33 cellular contexts compared by ENCODE assay signal in genomic region chr4:19835429-19835828, GRCh38.
"Had no signal": no experiment of that assay in that cellular context is flagged by ENCODE, and none has a peak within 500 bp of the region (broad histone marks: within the 10 kb centered on the region; RNA-seq: fewer than 3 reads in every experiment).

No MANE protein-coding gene starts in this region.

- H3K27me3 ChIP-seq: Peyer's patch, SJCRH30 had no signal

- H3K27me3 Mint-ChIP-seq: T-cell had no signal

- H3K36me3 ChIP-seq: Peyer's patch, SJCRH30 had no signal

- H3K4me2 ChIP-seq: KMS-11 had no signal

- H3K36me3 Mint-ChIP-seq: T-cell had no signal

- H3K9me3 ChIP-seq: Peyer's patch, SJCRH30 had no signal

- H3K4me1 Mint-ChIP-seq: T-cell had no signal

- DNase-seq: Karpas-422, KBM-7, NCI-H1048, NCI-H1092 treated with DMSO at 0.1 percent for 48 hours, NCI-H1105 treated with DMSO at 0.1 percent for 48 hours, NCI-H1417, NCI-H1436, NCI-H146, NCI-H1694, NCI-H187, NCI-H1930, NCI-H2029 treated with DMSO at 0.1 percent for 48 hours, NCI-H2081 treated with DMSO at 0.1 percent for 48 hours, NCI-H2107, NCI-H2171, NCI-H226, NCI-H446 treated with DMSO at 0.1 percent for 48 hours, NCI-H510A, NCI-H524, NCI-H69, NCI-H748 treated with DMSO at 0.1 percent for 48 hours, NCI-H82, OCI-M1, PC-3, Peyer's patch, Right ventricle myocardium superior, RPMI8226, SIG-M5, SJCRH30, T-cell had no signal

- H3K4me3 ChIP-seq: Peyer's patch, SJCRH30, SK-N-MC had no signal

- ATAC-seq: PC-3, SK-N-SH treated with all-trans-retinoic acid at 6 μM for 48 hours, T-cell had no signal

- H3K9ac ChIP-seq: KMS-11 had no signal

- H3K4me1 ChIP-seq: Peyer's patch, SJCRH30 had no signal

- H3K27ac Mint-ChIP-seq: T-cell had no signal

- H3K4me3 Mint-ChIP-seq: T-cell had no signal

- H3K27ac ChIP-seq: KMS-11, Peyer's patch, SJCRH30, SK-N-MC had no signal
